15 cellular contexts compared by ENCODE assay signal in the genomic region with DNA sequence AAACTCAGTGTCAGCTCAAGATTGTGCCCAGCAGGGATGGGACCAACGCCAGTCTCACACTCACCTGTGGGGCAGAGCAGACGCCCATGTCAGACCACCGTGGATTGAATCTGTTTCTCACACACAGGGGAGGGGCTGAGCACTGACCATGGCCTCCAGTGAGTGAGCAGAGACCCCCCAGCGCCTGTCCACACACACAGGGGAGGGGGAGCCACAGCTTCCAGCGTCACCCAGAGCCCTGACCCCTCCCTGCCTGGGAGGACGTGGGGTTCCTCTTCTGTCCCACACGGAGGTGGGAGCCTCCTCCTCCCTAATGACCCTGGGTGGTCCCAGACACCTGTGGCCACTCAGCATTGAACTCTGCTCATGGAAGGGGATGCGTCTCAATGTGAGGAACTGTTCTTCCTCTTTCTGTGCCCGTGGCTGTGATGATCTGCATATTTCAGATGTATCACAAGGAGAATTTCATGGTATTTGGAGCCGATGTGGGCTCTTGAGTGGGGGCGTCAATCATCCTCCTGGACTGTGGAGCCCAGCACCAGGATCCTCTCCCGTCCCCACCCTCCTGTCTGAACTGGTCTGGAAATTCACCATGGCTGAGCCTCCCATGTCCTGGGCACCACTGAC. TPM values are rescaled to one million over a fixed set of nuclear protein-coding genes. Genes with fewer than 3 reads are reported as not detected.
"Had no signal": no experiment of that assay in that cellular context is flagged by ENCODE, and none has a peak within 500 bp of the region (broad histone marks: within the 10 kb centered on the region; RNA-seq: fewer than 3 reads in every experiment).

No MANE protein-coding gene starts in this region.

RNA-seq across cellular contexts. Expression of a gene that starts 1.5 kb away (rescaled TPM):
- total RNA-seq: activated CD4-positive, alpha-beta memory T cell treated with anti-CD3 and anti-CD28 coated beads, Interleukin-2, amount 10 ng/mL, durations not matched to agents 7 days and 5 days; activated CD4-positive, alpha-beta T cell treated with anti-CD3 and anti-CD28 coated beads, Interleukin-2, amount 10 ng/mL, durations not matched to agents 24 days and 14 days; activated naive CD4-positive, alpha-beta T cell treated with anti-CD3 and anti-CD28 coated beads for 36 hours; activated T-cell treated with anti-CD3 and anti-CD28 coated beads, Interleukin-2, amount 50 U/mL, for 72 hours; endothelial cell of umbilical vein; esophagus mucosa; hepatocyte; kidney epithelial cell; osteoblast had no signal
- polyA plus RNA-seq: endothelial cell of umbilical vein, hepatocyte had no signal

RNA-seq across cellular contexts. Expression of a gene that starts 21.3 kb away (rescaled TPM):
- total RNA-seq: activated CD4-positive, alpha-beta memory T cell treated with anti-CD3 and anti-CD28 coated beads, Interleukin-2, amount 10 ng/mL, durations not matched to agents 7 days and 5 days; activated CD4-positive, alpha-beta T cell treated with anti-CD3 and anti-CD28 coated beads, Interleukin-2, amount 10 ng/mL, durations not matched to agents 24 days and 14 days; activated naive CD4-positive, alpha-beta T cell treated with anti-CD3 and anti-CD28 coated beads for 36 hours; activated naive CD8-positive, alpha-beta T cell treated with anti-CD3 and anti-CD28 coated beads, Interleukin-2, amount 10 ng/mL, durations not matched to agents 7 days and 5 days; activated T-cell treated with anti-CD3 and anti-CD28 coated beads, Interleukin-2, amount 50 U/mL, for 72 hours; endothelial cell of umbilical vein; frontal cortex; hepatocyte; kidney epithelial cell; naive thymus-derived CD8-positive, alpha-beta T cell; osteoblast; skeletal muscle tissue; stomach; suprapubic skin had no signal
- polyA plus RNA-seq: endothelial cell of umbilical vein, hepatocyte had no signal

RNA-seq across cellular contexts. Expression of a gene that starts 58.2 kb away (rescaled TPM):
- total RNA-seq: endothelial cell of umbilical vein, frontal cortex, hepatocyte, kidney epithelial cell, osteoblast, suprapubic skin had no signal
- polyA plus RNA-seq: endothelial cell of umbilical vein, hepatocyte had no signal
